Comparison of ENCODE assay signal across 8 cellular contexts in genomic region chr6:142537612-142538478, GRCh38.
DNase-seq lines count a peak whose midpoint lies in the region; ATAC-seq and TF ChIP-seq lines count a peak whose summit lies in the region.

No MANE protein-coding gene starts in this region.

- TF ChIP-seq CTCF in heart left ventricle (IDR thresholded peaks at IDR 0.05): peak in 8 of 12 donors; percentile 15 to 35 (median 21)
- peak in 1 of 2 donors; percentile 33 for TF ChIP-seq CTCF in right atrium auricular region (IDR thresholded peaks at IDR 0.05)
- peak; percentile 27 for TF ChIP-seq CTCF in endothelial cell (IDR thresholded peaks at IDR 0.05; ENCODE audit: unreplicated experiment)
- TF ChIP-seq CTCF in thoracic aorta (IDR thresholded peaks at IDR 0.05): peak; percentile 10

- no peak overlapping the region for H3K27ac Mint-ChIP-seq in endothelial cell (ENCODE audit: unreplicated experiment)

- H3K27ac ChIP-seq in heart left ventricle: no peak overlapping the region
- H3K27ac ChIP-seq in right atrium auricular region: no peak overlapping the region
- H3K27ac ChIP-seq in thoracic aorta: no peak overlapping the region

- H3K36me3 Mint-ChIP-seq in endothelial cell (ENCODE audit: low read depth, unreplicated experiment): peaks cover 4% of the 10 kb centered on the region

- H3K9me3 ChIP-seq in heart left ventricle: peaks cover 0 to 14% (median 5%) of the 10 kb centered on the region in 12 donors
- peaks cover 0 to 10% of the 10 kb centered on the region in 2 donors for H3K9me3 ChIP-seq in right atrium auricular region
- H3K9me3 ChIP-seq in thoracic aorta: no peaks in the 10 kb centered on the region

- DNase-seq in heart left ventricle: no peak
- no peak for DNase-seq in right atrium auricular region (ENCODE audit: low spot score)
- DNase-seq in NCI-H1694 treated with DMSO at 0.1 percent for 48 hours (lab: John Stamatoyannopoulos, UW): peak; percentile 14
- DNase-seq in endothelial cell (ENCODE audit: low spot score): no peak
- no peak for DNase-seq in thoracic aorta (ENCODE audit: low spot score)
- DNase-seq in NCI-H345 (lab: John Stamatoyannopoulos, UW): no peak

- no peaks in the 10 kb centered on the region for H3K27me3 ChIP-seq in heart left ventricle
- no peaks in the 10 kb centered on the region for H3K27me3 ChIP-seq in right atrium auricular region
- no peaks in the 10 kb centered on the region for H3K27me3 ChIP-seq in thoracic aorta (replicated peaks; ENCODE audit: insufficient read depth)

- WGBS in heart left ventricle, 4 donors: 74% methylated on average over 11 of the region's 11 CpGs

- H3K4me1 Mint-ChIP-seq in endothelial cell (ENCODE audit: unreplicated experiment): no peaks in the 10 kb centered on the region

- H3K9me3 Mint-ChIP-seq in endothelial cell (ENCODE audit: unreplicated experiment): peaks cover 12% of the 10 kb centered on the region

- H3K36me3 ChIP-seq in heart left ventricle (no peaks in the 10 kb centered on the region), right atrium auricular region (no peaks in the 10 kb centered on the region), thoracic aorta (no peaks in the 10 kb centered on the region)

- no peak overlapping the region for H3K4me3 ChIP-seq in heart left ventricle
- H3K4me3 ChIP-seq in right atrium auricular region: no peak overlapping the region
- H3K4me3 ChIP-seq in thoracic aorta: no peak overlapping the region

- no peak overlapping the region for H3K4me3 Mint-ChIP-seq in endothelial cell (ENCODE audit: unreplicated experiment)

- TF ChIP-seq POLR2A in heart left ventricle (IDR thresholded peaks at IDR 0.05): no peak

- H3K4me1 ChIP-seq in heart left ventricle (no peaks in the 10 kb centered on the region), right atrium auricular region (no peaks in the 10 kb centered on the region), thoracic aorta (ENCODE audit: control insufficient read depth in 1 of 2, low read depth in 2 of 2) (no peaks in the 10 kb centered on the region)

- peaks cover 3% of the 10 kb centered on the region for H3K27me3 Mint-ChIP-seq in endothelial cell (ENCODE audit: unreplicated experiment)

- ATAC-seq in heart left ventricle: no peak
- ATAC-seq in thoracic aorta (ENCODE audit: insufficient number of reproducible peaks, low FRiP score, low read depth): no peak
- no peak for ATAC-seq in GM18502 (IDR thresholded peaks at IDR 0.05; ENCODE audit: poor library complexity, unreplicated experiment)
- ATAC-seq in HG02588 (IDR thresholded peaks at IDR 0.05; ENCODE audit: unreplicated experiment): no peak

- intact Hi-C loops in heart left ventricle (cut with DNase I): no loop called here
